In genomic region chr5:17694401-17694800, GRCh38 we compare ENCODE assay signal across 26 cellular contexts.
"Had no signal": no experiment of that assay in that cellular context is flagged by ENCODE, and none has a peak within 500 bp of the region (broad histone marks: within the 10 kb centered on the region; RNA-seq: fewer than 3 reads in every experiment).

No MANE protein-coding gene starts in this region.

- H3K4me1 ChIP-seq: left lung, prostate gland, stomach, testis, thyroid gland, transverse colon, upper lobe of right lung had no signal

- H3K4me3 ChIP-seq: left lung, lung, mucosa of descending colon, ovary, prostate gland, skin epidermis, stomach, testis, thyroid gland, transverse colon, upper lobe of right lung had no signal

- H3K27ac ChIP-seq: left lung, ovary, prostate gland, skin epidermis, stomach, testis, thyroid gland, transverse colon, upper lobe of right lung had no signal

- DNase-seq: hippocampal formation; kidney; left colon; left lung; midbrain; mucosa of descending colon; naive thymus-derived CD4-positive, alpha-beta T cell; ovary; retina; right cardiac atrium; stimulated activated CD4-positive, alpha-beta T cell treated with anti-CD3 and anti-CD28 coated beads, Interleukin-12 subunit alpha, Interleukin-12 subunit beta, amount 100 ng/mL, for 4 hours; stimulated activated CD4-positive, alpha-beta T cell treated with anti-CD3 and anti-CD28 coated beads, Interleukin-15, amount 100 ng/mL, for 24 hours; stimulated activated CD4-positive, alpha-beta T cell treated with anti-CD3 and anti-CD28 coated beads, Interleukin-2, amount 100 ng/mL, for 24 hours; stimulated activated CD4-positive, alpha-beta T cell treated with anti-CD3 and anti-CD28 coated beads, Interleukin-4, amount 100 ng/mL, for 1 hour; stimulated activated naive B cell treated with anti-CD40 and anti-IgM and Interleukin-4, amounts not matched to agents 10 μg/mL and 1 μg/mL and 100 μg/mL, for 72 hours; stimulated activated naive CD8-positive, alpha-beta T cell treated with anti-CD3 and anti-CD28 coated beads, Interleukin-15, Interleukin-2, amounts not matched to agents 100 U/mL and 50 U/mL, for 24 hours; stomach; testis; thyroid gland; transverse colon; upper lobe of right lung had no signal

- H3K36me3 ChIP-seq: left lung, ovary, prostate gland, stomach, thyroid gland, transverse colon, upper lobe of right lung had no signal

- H3K9me3 ChIP-seq: left lung, mucosa of descending colon, ovary, prostate gland, stomach, testis, thyroid gland, transverse colon, upper lobe of right lung had no signal

- ATAC-seq: left colon; left lung; mucosa of descending colon; right cardiac atrium; sciatic nerve; stimulated activated naive B cell treated with anti-CD40 and anti-IgM and Interleukin-4, amounts not matched to agents 10 μg/mL and 1 μg/mL and 100 μg/mL, for 72 hours; stimulated activated naive CD8-positive, alpha-beta T cell treated with anti-CD3 and anti-CD28 coated beads, Interleukin-15, Interleukin-2, amounts not matched to agents 100 U/mL and 50 U/mL, for 24 hours; upper lobe of right lung had no signal

- H3K27me3 ChIP-seq: left lung, ovary, stomach, testis, thyroid gland, transverse colon, upper lobe of right lung had no signal

- FAIRE-seq: kidney, urothelium cell line had no signal
